In the genomic region with DNA sequence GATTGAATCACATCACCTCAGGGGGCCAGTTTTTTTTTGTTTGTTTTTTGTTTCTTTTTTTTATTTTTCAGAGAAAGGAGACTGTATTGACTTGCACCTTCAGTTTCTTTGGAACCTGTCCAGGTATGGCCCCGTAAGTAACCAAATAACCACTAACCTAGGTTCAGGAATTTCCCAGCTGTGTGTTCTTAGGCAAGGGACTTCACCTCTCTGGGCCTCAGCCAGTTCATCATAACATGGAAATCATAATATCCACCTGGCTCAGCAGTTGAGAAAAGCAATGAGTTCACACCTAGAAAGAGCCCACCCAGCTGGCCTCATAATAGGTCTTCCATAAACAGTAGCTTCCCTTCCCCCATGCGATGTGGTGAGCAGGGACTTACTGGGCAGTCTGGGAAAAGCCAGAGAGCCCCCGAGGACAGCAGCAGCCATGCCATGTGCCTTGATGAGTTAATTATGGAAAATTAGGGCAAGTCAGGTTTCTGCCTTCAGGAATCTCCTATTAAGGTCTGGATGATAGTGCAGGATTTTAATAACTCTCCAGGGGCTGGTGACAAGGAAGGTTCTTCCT, we compare ENCODE assay signal across 1 cellular context.
TF ChIP-seq lines count a peak whose summit lies in the region.

No MANE protein-coding gene starts in this region.

TF ChIP-seq in K562, 482 proteins besides CTCF, POLR2A, EP300 and RAD21 (continued from another document):
- TF ChIP-seq, protein P1, sequence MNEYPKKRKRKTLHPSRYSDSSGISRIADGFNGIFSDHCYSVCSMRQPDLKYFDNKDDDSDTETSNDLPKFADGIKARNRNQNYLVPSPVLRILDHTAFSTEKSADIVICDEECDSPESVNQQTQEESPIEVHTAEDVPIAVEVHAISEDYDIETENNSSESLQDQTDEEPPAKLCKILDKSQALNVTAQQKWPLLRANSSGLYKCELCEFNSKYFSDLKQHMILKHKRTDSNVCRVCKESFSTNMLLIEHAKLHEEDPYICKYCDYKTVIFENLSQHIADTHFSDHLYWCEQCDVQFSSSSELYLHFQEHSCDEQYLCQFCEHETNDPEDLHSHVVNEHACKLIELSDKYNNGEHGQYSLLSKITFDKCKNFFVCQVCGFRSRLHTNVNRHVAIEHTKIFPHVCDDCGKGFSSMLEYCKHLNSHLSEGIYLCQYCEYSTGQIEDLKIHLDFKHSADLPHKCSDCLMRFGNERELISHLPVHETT (CRISPR knock-in tag; conservative IDR thresholded peaks at IDR 0.05 in 1 of 2, IDR thresholded peaks at IDR 0.05 in 1 of 2): no peak
- TF ChIP-seq RBM25 (IDR thresholded peaks at IDR 0.05; ENCODE audit: low read depth, low read length, severe bottlenecking) (peak; percentile 55), ZNF212 (CRISPR knock-in tag; IDR thresholded peaks at IDR 0.05) (no peak), MED1 (CRISPR knock-in tag; IDR thresholded peaks at IDR 0.05; ENCODE audit: borderline replicate concordance) (no peak), ZNF274 (IDR thresholded peaks at IDR 0.05; ENCODE audit: borderline replicate concordance, low read depth, low read length) (no peak), SMAD3 (CRISPR knock-in tag; conservative IDR thresholded peaks at IDR 0.05) (no peak), NR2C2 (CRISPR knock-in tag; IDR thresholded peaks at IDR 0.05) (no peak), NR2C2 (tag; IDR thresholded peaks at IDR 0.05) (no peak), MYC (IDR thresholded peaks at IDR 0.05; ENCODE audit: low read depth, low read length) (no peak), MYC (CRISPR knock-in tag; IDR thresholded peaks at IDR 0.05; ENCODE audit: borderline replicate concordance, low read depth) (no peak), NFIC (IDR thresholded peaks at IDR 0.05) (no peak), YY1 (IDR thresholded peaks at IDR 0.05; ENCODE audit: borderline replicate concordance in 1 of 3, control insufficient read depth in 1 of 3, extremely low read depth in 1 of 3, insufficient read depth in 3 of 3, insufficient read length in 1 of 3, insufficient replicate concordance in 2 of 3, low read depth in 1 of 3, low read length in 2 of 3) (no peak), BCOR (IDR thresholded peaks at IDR 0.05) (peak; percentile 71), POLR2AphosphoS5 (IDR thresholded peaks at IDR 0.05; ENCODE audit: control insufficient read depth, insufficient read depth, low read depth, low read length) (no peak)
- TF ChIP-seq, protein P2, sequence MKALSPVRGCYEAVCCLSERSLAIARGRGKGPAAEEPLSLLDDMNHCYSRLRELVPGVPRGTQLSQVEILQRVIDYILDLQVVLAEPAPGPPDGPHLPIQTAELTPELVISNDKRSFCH (CRISPR knock-in tag; IDR thresholded peaks at IDR 0.05): no peak
- TF ChIP-seq, protein P2 (tag; IDR thresholded peaks at IDR 0.05): no peak
